In the genomic region with DNA sequence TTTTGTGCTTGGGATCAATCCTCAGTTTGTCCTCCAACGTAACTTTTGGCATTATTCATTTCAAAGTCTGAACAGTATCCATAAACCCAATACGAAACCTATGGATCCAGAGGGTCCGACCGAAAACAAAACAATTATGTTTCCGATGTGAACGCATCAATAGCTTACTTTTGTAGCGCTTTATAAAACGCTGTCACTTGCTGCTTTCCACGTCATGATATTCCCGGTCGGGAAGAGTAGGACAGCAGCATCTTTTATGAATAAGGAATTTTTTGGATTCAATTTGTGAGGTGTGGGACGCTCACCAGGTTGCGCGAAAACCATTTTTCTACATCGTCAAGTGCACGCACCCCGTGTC, we compare ENCODE assay signal across 8 cellular contexts.
DNase-seq lines count a peak whose midpoint lies in the region; ATAC-seq and TF ChIP-seq lines count a peak whose summit lies in the region.

No MANE protein-coding gene starts in this region.

- H3K4me3 Mint-ChIP-seq in Calu3 (ENCODE audit: low read depth, unreplicated experiment): peak overlapping the region; percentile 99
- peak overlapping the region; percentile 94 for H3K4me3 Mint-ChIP-seq in endodermal cell

- H3K36me3 ChIP-seq in endodermal cell (ENCODE audit: control insufficient read depth, insufficient read depth, low read length) (no peaks in the 10 kb centered on the region), ovary (no peaks in the 10 kb centered on the region)

- peaks cover 10% of the 10 kb centered on the region for H3K4me1 Mint-ChIP-seq in Calu3 (ENCODE audit: low read depth, unreplicated experiment)
- peaks cover 2% of the 10 kb centered on the region for H3K4me1 Mint-ChIP-seq in endodermal cell

- ATAC-seq in GM18861 (IDR thresholded peaks at IDR 0.05; ENCODE audit: unreplicated experiment): no peak

- peaks cover 5% of the 10 kb centered on the region for H3K9me3 ChIP-seq in endodermal cell (ENCODE audit: control insufficient read depth, low read length)
- H3K9me3 ChIP-seq in ovary: no peaks in the 10 kb centered on the region

- intact Hi-C loops in Calu3 (cut with micrococcal nuclease; ENCODE audit: unreplicated experiment): loop anchor here (10.0 kb wide), 2 partner anchors 301 to 391 kb away; no protein-coding TSS in a partner anchor
- intact Hi-C loops in ovary (cut with DNase I): no loop called here

- CTCF ChIA-PET in Calu3 (lab: Charles Lee): interaction anchor here (0.7 kb wide), 1 partner anchor 9 kb away, joined by 3 read pairs; no protein-coding TSS in a partner anchor

- H3K27me3 ChIP-seq in endodermal cell (ENCODE audit: control insufficient read depth, insufficient read depth, low read length, poor library complexity, severe bottlenecking) (no peaks in the 10 kb centered on the region), ovary (no peaks in the 10 kb centered on the region)

- TSS peak; percentile 51 for BruUV-seq in Calu3 (replicated peaks; lab: Mats Ljungman, UMichigan)

- H3K4me3 ChIP-seq in endodermal cell (ENCODE audit: low read length): peak overlapping the region; percentile 95
- H3K4me3 ChIP-seq in ovary: peak overlapping the region; percentile 89

- 6 to 11% methylated on average over 10 to 17 of the region's 17 CpGs for WGBS in endodermal cell (ENCODE audit: insufficient coverage in 1 of 2, insufficient read length in 1 of 2), 2 experiments
- 0 to 3% (median 1%) methylated on average over 17 of the region's 17 CpGs for WGBS in ovary, 3 donors

- no peak for TF ChIP-seq POLR2A in ovary (IDR thresholded peaks at IDR 0.05)

- TF ChIP-seq CTCF in Calu3 (IDR thresholded peaks at IDR 0.05; ENCODE audit: unreplicated experiment): no peak
- no peak for TF ChIP-seq CTCF in endodermal cell (conservative IDR thresholded peaks at IDR 0.05)
- TF ChIP-seq CTCF in ovary (IDR thresholded peaks at IDR 0.05): no peak

- H3K27ac Mint-ChIP-seq in Calu3 (ENCODE audit: unreplicated experiment) (peak overlapping the region; percentile 97), endodermal cell (peak overlapping the region; percentile 100)

- no peak for DNase-seq in Calu3
- DNase-seq in OCI-M1 (lab: John Stamatoyannopoulos, UW): peak; percentile 25
- peak; percentile 38 for DNase-seq in endodermal cell
- no peak for DNase-seq in ovary
- DNase-seq in T-helper 9 cell: no peak
- no peak for DNase-seq in NCI-H1436 treated with DMSO at 0.1 percent for 48 hours (lab: John Stamatoyannopoulos, UW)
- DNase-seq in NCI-H1436 (lab: John Stamatoyannopoulos, UW): no peak

- H3K36me3 Mint-ChIP-seq in Calu3 (ENCODE audit: insufficient read depth, unreplicated experiment) (peaks cover 20% of the 10 kb centered on the region), endodermal cell (ENCODE audit: low read depth) (peaks cover 3% of the 10 kb centered on the region)

- H3K27ac ChIP-seq in endodermal cell (ENCODE audit: low read depth, low read length) (peak overlapping the region; percentile 93), ovary (no peak overlapping the region)

- H3K9me3 Mint-ChIP-seq in Calu3 (ENCODE audit: low read depth, unreplicated experiment) (no peaks in the 10 kb centered on the region), endodermal cell (peaks cover 2% of the 10 kb centered on the region)

- H3K4me1 ChIP-seq in endodermal cell (ENCODE audit: control insufficient read depth, insufficient read depth, low read length) (no peaks in the 10 kb centered on the region), ovary (ENCODE audit: insufficient read depth) (no peaks in the 10 kb centered on the region)

- TF ChIP-seq EP300 in ovary (IDR thresholded peaks at IDR 0.05): no peak

- H3K27me3 Mint-ChIP-seq in Calu3 (ENCODE audit: unreplicated experiment) (no peaks in the 10 kb centered on the region), endodermal cell (ENCODE audit: insufficient read depth) (no peaks in the 10 kb centered on the region)

- H3K9ac ChIP-seq in endodermal cell (ENCODE audit: extremely low read depth, low read length, poor library complexity, severe bottlenecking): peak overlapping the region; percentile 74

Comparison
In these comparisons a context has a peak if more than half of its experiments do, and no peak if none do; other contexts are left out.
1. DNase-seq: peak in OCI-M1 (single experiment) and endodermal cell (single experiment); none in Calu3 (single experiment), ovary (0 of 5), T-helper 9 cell (single experiment), NCI-H1436 treated with DMSO at 0.1 percent for 48 hours (single experiment) and NCI-H1436 (single experiment).